In the genomic region with DNA sequence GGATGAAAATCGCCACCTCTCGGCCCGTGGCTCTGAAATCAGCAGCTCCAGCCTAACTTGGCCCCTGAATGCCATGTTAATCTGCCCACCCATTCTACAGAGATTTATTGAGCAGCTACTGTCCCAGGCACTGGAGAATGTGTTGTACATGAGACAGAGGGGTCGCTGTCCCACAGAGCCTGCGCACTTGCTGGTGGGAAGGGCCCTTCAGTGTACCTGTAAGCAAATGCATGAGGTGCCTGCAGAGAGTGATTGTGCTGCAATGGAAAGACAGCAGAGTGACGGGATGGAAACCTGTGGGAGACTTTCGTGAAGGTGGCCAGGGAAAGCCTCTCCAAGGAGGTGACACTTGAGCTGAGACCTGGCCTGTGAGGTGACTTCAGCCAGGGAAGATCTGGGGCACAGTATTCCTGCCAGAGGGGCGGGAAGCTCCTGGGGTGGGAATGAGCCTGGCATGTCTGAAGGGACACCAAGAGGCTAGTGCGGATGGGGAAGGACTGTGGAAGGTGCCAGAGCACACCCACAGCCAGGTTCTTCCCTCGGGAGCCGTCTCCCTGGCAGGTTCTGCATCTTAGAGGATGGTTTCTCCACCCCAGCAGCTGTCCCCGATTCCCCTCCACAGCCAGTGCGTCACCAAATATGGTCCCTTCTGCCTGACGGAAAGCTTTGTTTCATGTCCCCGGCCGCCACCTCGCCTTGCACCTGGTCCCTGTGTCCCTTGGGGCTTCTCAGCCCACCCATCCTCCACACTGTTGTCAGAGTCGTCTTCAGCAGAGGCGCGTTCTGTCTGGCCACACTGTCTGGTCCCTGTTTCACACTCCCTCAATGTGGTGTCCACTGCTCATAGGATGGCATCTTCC, we compare ENCODE assay signal across 13 cellular contexts. TPM values are rescaled to one million over a fixed set of nuclear protein-coding genes. Genes with fewer than 3 reads are reported as not detected.
DNase-seq lines count a peak whose midpoint lies in the region; ATAC-seq and TF ChIP-seq lines count a peak whose summit lies in the region.
"Had no signal": no experiment of that assay in that cellular context is flagged by ENCODE, and none has a peak within 500 bp of the region (broad histone marks: within the 10 kb centered on the region; RNA-seq: fewer than 3 reads in every experiment).

No MANE protein-coding gene starts in this region.

- H3K4me3 Mint-ChIP-seq in IgD-negative memory B cell (no peak overlapping the region), memory B cell (no peak overlapping the region)
- H3K4me3 Mint-ChIP-seq: activated CD4-positive, alpha-beta T cell treated with anti-CD3 and anti-CD28 coated beads for 36 hours had no signal

- no peak overlapping the region for H3K4ac ChIP-seq in trophoblast cell (ENCODE audit: low read depth, low read length)

- no peaks in the 10 kb centered on the region for H3K79me2 ChIP-seq in trophoblast cell (ENCODE audit: control insufficient read depth, insufficient read depth, low read length, poor library complexity)

- no peak overlapping the region for H3K27ac ChIP-seq in trophoblast cell (ENCODE audit: low read depth, low read length)

- H3K4me2 ChIP-seq in trophoblast cell (ENCODE audit: low read length), result no peak overlapping the region

- H3K23ac ChIP-seq in trophoblast cell (ENCODE audit: low read length), result no peak overlapping the region

- H3K9me3 Mint-ChIP-seq in IgD-negative memory B cell, result no peaks in the 10 kb centered on the region
- H3K9me3 Mint-ChIP-seq in memory B cell, result no peaks in the 10 kb centered on the region

- H2BK5ac ChIP-seq in trophoblast cell (ENCODE audit: low read depth, low read length, poor library complexity), result no peak overlapping the region

- H3K4me1 ChIP-seq in trophoblast cell (ENCODE audit: control insufficient read depth in 1 of 2, insufficient read depth in 2 of 2, low read length in 2 of 2), result no peaks in the 10 kb centered on the region

- H2AK5ac ChIP-seq in trophoblast cell (ENCODE audit: low read length), result no peak overlapping the region

- peak; percentile 57 for DNase-seq in GM10266 (ENCODE audit: extremely low spot score)
- DNase-seq in memory B cell (ENCODE audit: low spot score in 2 of 2), result peak; percentile 41 to 44
- no peak for DNase-seq in trophoblast cell
- no peak for DNase-seq in stimulated activated CD4-positive, alpha-beta T cell treated with anti-CD3 and anti-CD28 coated beads, Interleukin-4, amount 100 ng/mL, for 24 hours
- DNase-seq: activated CD4-positive, alpha-beta T cell treated with anti-CD3 and anti-CD28 coated beads for 36 hours; DMS79; effector memory CD4-positive, alpha-beta T cell; NCI-H2029; SIG-M5; small intestine had no signal

- no peak overlapping the region for H2AFZ ChIP-seq in trophoblast cell (ENCODE audit: insufficient read depth, low read length, poor library complexity)

- H3K36me3 ChIP-seq in trophoblast cell (ENCODE audit: control insufficient read depth in 1 of 2, insufficient read depth in 2 of 2, low read length in 2 of 2), result no peaks in the 10 kb centered on the region

- no peaks in the 10 kb centered on the region for H3K27me3 ChIP-seq in trophoblast cell (ENCODE audit: insufficient read depth, low read length)

- H3K27ac Mint-ChIP-seq in IgD-negative memory B cell (peak overlapping the region in 2 of 3 donors; percentile 42 to 53), memory B cell (no peak overlapping the region)
- H3K27ac Mint-ChIP-seq: activated CD4-positive, alpha-beta T cell treated with anti-CD3 and anti-CD28 coated beads for 36 hours had no signal

- no peak overlapping the region for H2BK12ac ChIP-seq in trophoblast cell (ENCODE audit: low read length)

- H3K9ac ChIP-seq in trophoblast cell (ENCODE audit: low read length), result no peak overlapping the region

- H3K4me1 Mint-ChIP-seq in IgD-negative memory B cell (peaks cover 12 to 16% (median 15%) of the 10 kb centered on the region in 3 donors), memory B cell (peaks cover 13% of the 10 kb centered on the region)

- no CpG with 5 or more reads among the region's 20 CpGs for WGBS in trophoblast cell (ENCODE audit: extremely low coverage, insufficient coverage, insufficient read length)

- no peak overlapping the region for H3K14ac ChIP-seq in trophoblast cell (ENCODE audit: low read length)

- TF ChIP-seq CTCF in GM10266 (IDR thresholded peaks at IDR 0.05; ENCODE audit: control insufficient read depth, insufficient read depth, low read depth, missing control alignments), result no peak

- no peak overlapping the region for H3K18ac ChIP-seq in trophoblast cell (ENCODE audit: low read length)

- H3K27me3 Mint-ChIP-seq in IgD-negative memory B cell (peaks cover 31% of the 10 kb centered on the region), memory B cell (peaks cover 21% of the 10 kb centered on the region)

- H4K8ac ChIP-seq in trophoblast cell (ENCODE audit: low read depth, low read length), result no peak overlapping the region

- H3K36me3 Mint-ChIP-seq in IgD-negative memory B cell (peaks cover 2% of the 10 kb centered on the region), memory B cell (no peaks in the 10 kb centered on the region)

- no peaks in the 10 kb centered on the region for H3K9me3 ChIP-seq in trophoblast cell (ENCODE audit: insufficient read depth, low read depth, low read length)

- ATAC-seq in GM19463 (IDR thresholded peaks at IDR 0.05; ENCODE audit: unreplicated experiment), result peak; percentile 97
- peak; percentile 97 for ATAC-seq in memory B cell (ENCODE audit: low read depth)
- no peak for ATAC-seq in GM18858 (IDR thresholded peaks at IDR 0.05; ENCODE audit: unreplicated experiment)
- ATAC-seq: activated CD4-positive, alpha-beta T cell treated with anti-CD3 and anti-CD28 coated beads for 36 hours had no signal

- no peak overlapping the region for H4K12ac ChIP-seq in trophoblast cell (ENCODE audit: low read depth, low read length)

- no peak overlapping the region for H3K4me3 ChIP-seq in trophoblast cell (ENCODE audit: low read depth, low read length)

- H2BK120ac ChIP-seq in trophoblast cell (ENCODE audit: insufficient read depth, low read length, poor library complexity), result no peak overlapping the region

- H4K91ac ChIP-seq in trophoblast cell (ENCODE audit: low read depth, low read length), result no peak overlapping the region

- no peaks in the 10 kb centered on the region for H3K79me1 ChIP-seq in trophoblast cell (ENCODE audit: low read length)

RNA-seq across cellular contexts. Expression of gene SMIM41, which starts 8.7 kb away (rescaled TPM):
- not detected for polyA plus RNA-seq in IgD-negative memory B cell
- not detected in 2 replicates for polyA plus RNA-seq in trophoblast cell (2013)

RNA-seq across cellular contexts. Expression of gene ATG101, which starts 18.4 kb away (rescaled TPM):
- polyA plus RNA-seq in IgD-negative memory B cell, result 25.4 TPM
- polyA plus RNA-seq in trophoblast cell (2013), result 42.6 and 44.2 TPM in 2 replicates

RNA-seq across cellular contexts. Expression of gene NR4A1, which starts 36.9 kb away (rescaled TPM):
- polyA plus RNA-seq in IgD-negative memory B cell, result 9.3 TPM
- 65.4 and 69.2 TPM in 2 replicates for polyA plus RNA-seq in trophoblast cell (2013)

Comparison
In these comparisons a context has a peak if more than half of its experiments do, and no peak if none do; other contexts are left out.
1. DNase-seq: peak in GM10266 (single experiment) and memory B cell (2 of 2); none in trophoblast cell (0 of 2) and stimulated activated CD4-positive, alpha-beta T cell treated with anti-CD3 and anti-CD28 coated beads, Interleukin-4, amount 100 ng/mL, for 24 hours (single experiment).